ENCODE assay signal across 8 cellular contexts in genomic region chr1:59730759-59731478, GRCh38.
DNase-seq lines count a peak whose midpoint lies in the region; ATAC-seq, FAIRE-seq and TF ChIP-seq lines count a peak whose summit lies in the region.

No MANE protein-coding gene starts in this region.

- in situ Hi-C loops in KBM-7 (cut with MboI; ENCODE audit: low pct_unique_long_range_greater_than_20kb, low sequenced_read_pairs) = no loop called here

- peak overlapping the region; percentile 83 for H3K27ac ChIP-seq in RWPE2 (ENCODE audit: poor library complexity, severe bottlenecking)

- H3K9me3 ChIP-seq in RWPE2 (ENCODE audit: severe bottlenecking) = no peaks in the 10 kb centered on the region

- H3K4me1 ChIP-seq in RWPE2 (ENCODE audit: insufficient read depth, poor library complexity, severe bottlenecking) = peaks cover 23% of the 10 kb centered on the region

- no peak for TF ChIP-seq POLR2A in H54 (IDR thresholded peaks at IDR 0.05; ENCODE audit: low read depth, low read length)

- H3K36me3 ChIP-seq in RWPE2 (ENCODE audit: low read depth) = no peaks in the 10 kb centered on the region

- H3K4me3 ChIP-seq in RWPE2 (ENCODE audit: severe bottlenecking) = no peak overlapping the region

- FAIRE-seq in H54 (lab: Jason Lieb, UNC) = peak; percentile 96

- DNase-seq in H54 (ENCODE audit: insufficient read length, low spot score) (peak; percentile 61), RWPE2 (ENCODE audit: low spot score) (no peak), myocyte (ENCODE audit: low read depth) (peak; percentile 92), KBM-7 (no peak)

- ATAC-seq in RWPE2 (ENCODE audit: low read depth) = peak; percentile 84
- ATAC-seq in esophagus mucosa = peak; percentile 76
- no peak for ATAC-seq in GM18870 (IDR thresholded peaks at IDR 0.05; ENCODE audit: unreplicated experiment)
- ATAC-seq in HG03521 (IDR thresholded peaks at IDR 0.05; ENCODE audit: unreplicated experiment) = no peak
- ATAC-seq in HG02759 (IDR thresholded peaks at IDR 0.05; ENCODE audit: unreplicated experiment) = no peak

- no peaks in the 10 kb centered on the region for H3K27me3 ChIP-seq in RWPE2 (ENCODE audit: insufficient read depth, poor library complexity, severe bottlenecking)

- no peak for TF ChIP-seq CTCF in RWPE2 (IDR thresholded peaks at IDR 0.05; ENCODE audit: poor library complexity, severe bottlenecking)

Comparison
In these comparisons a context has a peak if more than half of its experiments do, and no peak if none do; other contexts are left out.
1. DNase-seq: peak in H54 (single experiment) and myocyte (single experiment); none in RWPE2 (single experiment) and KBM-7 (single experiment).
2. ATAC-seq: peak in RWPE2 (single experiment) and esophagus mucosa (single experiment); none in GM18870 (single experiment), HG03521 (single experiment) and HG02759 (single experiment).